ENCODE assay signal across 7 cellular contexts in genomic region chr17:27695254-27695814, GRCh38.
DNase-seq lines count a peak whose midpoint lies in the region; ATAC-seq and TF ChIP-seq lines count a peak whose summit lies in the region.
"Not testable (repeated sequence)": the region's sequence is repeated elsewhere in the genome, so short reads cannot be mapped to it uniquely, and the experiment has no call there.

No MANE protein-coding gene starts in this region.

- H3K4me2 ChIP-seq in HCT116 (ENCODE audit: low read length); OCI-LY7 (ENCODE audit: low read length); mesendoderm (ENCODE audit: low read length): not testable (repeated sequence)

- POLR2A ChIA-PET in HCT116 (lab: Charles Lee); OCI-LY7 (lab: Charles Lee): not testable (repeated sequence)

- not testable (repeated sequence) for H3K79me2 ChIP-seq in HCT116 (ENCODE audit: insufficient read depth, low read length); OCI-LY7 (ENCODE audit: insufficient read depth, low read depth, low read length); mesendoderm (ENCODE audit: control insufficient read depth, insufficient read depth, low read length)

- TF ChIP-seq RAD21 in HCT116 (IDR thresholded peaks at IDR 0.05; ENCODE audit: low read depth): not testable (repeated sequence)

- not testable (repeated sequence) for BruUV-seq in HCT116 (replicated peaks; lab: Mats Ljungman, UMichigan); OCI-LY7 (replicated peaks; lab: Mats Ljungman, UMichigan)

- H3K9me3 ChIP-seq in HCT116 (ENCODE audit: control insufficient read depth in 1 of 2, insufficient read depth in 1 of 2, low read depth in 1 of 2, low read length in 2 of 2): not testable (repeated sequence)
- H3K9me3 ChIP-seq in OCI-LY7 (ENCODE audit: low read length) (peaks cover 10% of the 10 kb centered on the region; the same call in 1 of the 2 replicates), endodermal cell (ENCODE audit: control insufficient read depth, low read length) (peaks cover 31% of the 10 kb centered on the region)

- not testable (repeated sequence) for H2AFZ ChIP-seq in HCT116 (ENCODE audit: low read depth, low read length, poor library complexity, severe bottlenecking); OCI-LY7 (ENCODE audit: low read length)

- DNase-seq in DMS 273 (lab: John Stamatoyannopoulos, UW; ENCODE audit: unreplicated experiment) (peak; percentile 26), LHCN-M2 (ENCODE audit: low read depth) (peak; percentile 0), OCI-LY7 (ENCODE audit: low spot score) (peak; percentile 19), amniotic epithelial cell (ENCODE audit: low read depth) (peak; percentile 2), mesendoderm (peak; percentile 7)
- not testable (repeated sequence) for DNase-seq in HCT116 (ENCODE audit: low read depth, low spot score); endodermal cell

- H2AK5ac ChIP-seq in mesendoderm (ENCODE audit: low read length): not testable (repeated sequence)

- not testable (repeated sequence) for H2BK120ac ChIP-seq in mesendoderm (ENCODE audit: low read depth, low read length)

- H3K4me1 ChIP-seq in HCT116 (ENCODE audit: control insufficient read depth in 1 of 2, insufficient read depth in 2 of 2, low read length in 2 of 2); OCI-LY7 (ENCODE audit: insufficient read depth, low read length, poor library complexity, severe bottlenecking); endodermal cell (ENCODE audit: control insufficient read depth, insufficient read depth, low read length); mesendoderm (ENCODE audit: control insufficient read depth, low read depth, low read length): not testable (repeated sequence)

- H3K9ac ChIP-seq in HCT116 (ENCODE audit: low read length); endodermal cell (ENCODE audit: extremely low read depth, low read length, poor library complexity, severe bottlenecking); mesendoderm (ENCODE audit: low read length): not testable (repeated sequence)

- ATAC-seq in HCT116: not testable (repeated sequence)

- not testable (repeated sequence) for H3K36me3 ChIP-seq in HCT116 (ENCODE audit: control insufficient read depth in 1 of 2, insufficient read depth in 2 of 2, low read length in 2 of 2); OCI-LY7 (ENCODE audit: insufficient read depth, low read length); endodermal cell (ENCODE audit: control insufficient read depth, insufficient read depth, low read length); mesendoderm (ENCODE audit: control insufficient read depth, insufficient read depth, low read length)

- H3K23ac ChIP-seq in mesendoderm (ENCODE audit: low read length): not testable (repeated sequence)

- not testable (repeated sequence) for H3K27ac Mint-ChIP-seq in endodermal cell

- not testable (repeated sequence) for H3K36me3 Mint-ChIP-seq in endodermal cell (ENCODE audit: low read depth)

- WGBS in endodermal cell (ENCODE audit: insufficient coverage in 1 of 2, insufficient read length in 1 of 2), 2 experiments: 78 to 90% methylated on average over 2 of the region's 2 CpGs
- no CpG with 5 or more reads among the region's 2 CpGs for WGBS in mesendoderm (ENCODE audit: extremely low coverage, insufficient coverage, low lambda C conversion rate)

- not testable (repeated sequence) for H3K27me3 Mint-ChIP-seq in endodermal cell (ENCODE audit: insufficient read depth)

- RAD21 ChIA-PET in HCT116 (lab: Charles Lee; ENCODE audit: low non-redundant PET in 1 of 2, low total read pairs in 2 of 2, uncharacterized antibody in 2 of 2, unreplicated experiment in 2 of 2): not testable (repeated sequence)

- intact Hi-C loops in HCT116 (cut with micrococcal nuclease); OCI-LY7 (cut with micrococcal nuclease; ENCODE audit: unreplicated experiment): not testable (repeated sequence)

- not testable (repeated sequence) for H3K79me1 ChIP-seq in mesendoderm (ENCODE audit: low read length)

- H4K20me1 ChIP-seq in HCT116 (ENCODE audit: insufficient read depth); OCI-LY7 (ENCODE audit: insufficient read depth, low read length): not testable (repeated sequence)

- not testable (repeated sequence) for TF ChIP-seq CTCF in HCT116 (IDR thresholded peaks at IDR 0.05 in 2 of 3, conservative IDR thresholded peaks at IDR 0.05 in 1 of 3; ENCODE audit: borderline replicate concordance in 1 of 3, insufficient read depth in 1 of 3, low read depth in 2 of 3, low read length in 2 of 3); OCI-LY7 (conservative IDR thresholded peaks at IDR 0.05; ENCODE audit: low read length); endodermal cell (conservative IDR thresholded peaks at IDR 0.05)

- not testable (repeated sequence) for H3K4me3 Mint-ChIP-seq in endodermal cell

- not testable (repeated sequence) for H2BK5ac ChIP-seq in mesendoderm (ENCODE audit: low read length)

- H3K9me2 ChIP-seq in HCT116 (ENCODE audit: insufficient read depth); OCI-LY7 (ENCODE audit: insufficient read depth, low read length): not testable (repeated sequence)

- TF ChIP-seq POLR2A in HCT116 (IDR thresholded peaks at IDR 0.05; ENCODE audit: borderline replicate concordance, extremely low read depth, insufficient read depth, insufficient read length): not testable (repeated sequence)

- H3K4me3 ChIP-seq in HCT116 (replicated peaks in 1 of 2; ENCODE audit: low read depth in 1 of 2, low read length in 2 of 2); OCI-LY7 (ENCODE audit: low read depth, low read length, poor library complexity, severe bottlenecking); mesendoderm (ENCODE audit: low read length): not testable (repeated sequence)
- H3K4me3 ChIP-seq in endodermal cell (ENCODE audit: low read length): peak overlapping the region; percentile 23

- not testable (repeated sequence) for H3K18ac ChIP-seq in mesendoderm (ENCODE audit: low read length)

- H3K56ac ChIP-seq in mesendoderm (ENCODE audit: low read length): not testable (repeated sequence)

- H4K8ac ChIP-seq in mesendoderm (ENCODE audit: low read depth, low read length): not testable (repeated sequence)

- H3K4ac ChIP-seq in mesendoderm (ENCODE audit: low read depth, low read length): not testable (repeated sequence)

- peaks cover 54% of the 10 kb centered on the region for H3K9me3 Mint-ChIP-seq in endodermal cell

- CTCF ChIA-PET in HCT116 (lab: Charles Lee); OCI-LY7 (lab: Charles Lee; ENCODE audit: unreplicated experiment): not testable (repeated sequence)

- H3K27ac ChIP-seq in HCT116 (ENCODE audit: low read depth, low read length); OCI-LY7 (ENCODE audit: low read depth, low read length, poor library complexity, severe bottlenecking); endodermal cell (ENCODE audit: low read depth, low read length); mesendoderm (ENCODE audit: low read depth, low read length): not testable (repeated sequence)

- not testable (repeated sequence) for H2BK15ac ChIP-seq in mesendoderm (replicated peaks; ENCODE audit: low read depth)

- H3K27me3 ChIP-seq in HCT116 (ENCODE audit: insufficient read depth, low read length); endodermal cell (ENCODE audit: control insufficient read depth, insufficient read depth, low read length, poor library complexity, severe bottlenecking); mesendoderm (ENCODE audit: insufficient read depth, low read length, poor library complexity): not testable (repeated sequence)

- not testable (repeated sequence) for H3K4me1 Mint-ChIP-seq in endodermal cell

- H4K5ac ChIP-seq in mesendoderm (ENCODE audit: low read length): not testable (repeated sequence)

TF ChIP-seq in HCT116, 20 proteins besides CTCF, POLR2A, EP300 and RAD21:
- peak; percentile 90 for TF ChIP-seq CBX3 (IDR thresholded peaks at IDR 0.05; ENCODE audit: low read depth)
